15 cellular contexts compared by ENCODE assay signal in the genomic region with DNA sequence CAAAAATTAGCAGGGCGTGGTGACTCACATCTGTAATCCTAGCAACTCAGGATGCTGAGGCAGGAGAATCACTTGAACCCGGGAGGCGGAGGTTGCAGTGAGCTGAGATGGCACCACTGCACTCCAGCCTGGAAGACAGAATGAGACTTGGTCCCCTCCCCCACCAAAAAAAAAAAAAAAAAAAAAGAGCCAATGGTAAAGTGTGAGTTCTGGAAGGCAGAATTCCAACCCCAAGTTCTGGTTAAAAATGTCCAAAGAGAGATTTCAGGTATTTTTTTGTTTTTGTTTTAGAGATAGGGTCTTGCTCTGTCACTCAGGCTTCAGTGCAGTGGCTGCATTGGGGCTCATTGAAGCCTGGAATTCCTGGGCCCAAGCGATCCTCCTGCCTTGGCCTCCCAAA. TPM values are rescaled to one million over a fixed set of nuclear protein-coding genes. Genes with fewer than 3 reads are reported as not detected.
DNase-seq lines count a peak whose midpoint lies in the region; ATAC-seq and TF ChIP-seq lines count a peak whose summit lies in the region.
"Had no signal": no experiment of that assay in that cellular context is flagged by ENCODE, and none has a peak within 500 bp of the region (broad histone marks: within the 10 kb centered on the region; RNA-seq: fewer than 3 reads in every experiment).

No MANE protein-coding gene starts in this region.

- no peaks in the 10 kb centered on the region for H3K27me3 Mint-ChIP-seq in activated naive CD4-positive, alpha-beta T cell treated with anti-CD3 and anti-CD28 coated beads, Interleukin-2, amount 50 U/mL, for 24 hours

- peaks cover 25% of the 10 kb centered on the region for H4K20me1 ChIP-seq in hepatocyte (ENCODE audit: insufficient read depth, poor library complexity, severe bottlenecking)

- peaks cover 59% of the 10 kb centered on the region for H3K4me1 Mint-ChIP-seq in activated naive CD4-positive, alpha-beta T cell treated with anti-CD3 and anti-CD28 coated beads, Interleukin-2, amount 50 U/mL, for 24 hours

- H3K4me3 Mint-ChIP-seq in activated naive CD4-positive, alpha-beta T cell treated with anti-CD3 and anti-CD28 coated beads, Interleukin-2, amount 50 U/mL, for 24 hours = peak overlapping the region; percentile 26

- H3K4me1 ChIP-seq in hepatocyte (ENCODE audit: insufficient read depth) = peaks cover 43% of the 10 kb centered on the region
- peaks cover 54 to 70% (median 65%) of the 10 kb centered on the region in 4 donors for H3K4me1 ChIP-seq in upper lobe of left lung

- H3K9me2 ChIP-seq in hepatocyte (replicated peaks; ENCODE audit: insufficient read depth) = no peaks in the 10 kb centered on the region

- no peaks in the 10 kb centered on the region for H3K27me3 ChIP-seq in hepatocyte
- H3K27me3 ChIP-seq in upper lobe of left lung = no peaks in the 10 kb centered on the region
- H3K27me3 ChIP-seq: pancreas had no signal

- H3K27ac ChIP-seq in VCaP (peak overlapping the region; percentile 97), hepatocyte (peak overlapping the region; percentile 96), upper lobe of left lung (peak overlapping the region in 3 of 4 donors; percentile 90 to 98 (median 97))

- TF ChIP-seq POLR2A in upper lobe of left lung (IDR thresholded peaks at IDR 0.05) = no peak

- TF ChIP-seq CTCF in VCaP (conservative IDR thresholded peaks at IDR 0.05) = no peak
- no peak for TF ChIP-seq CTCF in hepatocyte (IDR thresholded peaks at IDR 0.05; ENCODE audit: poor library complexity)
- TF ChIP-seq CTCF in upper lobe of left lung (IDR thresholded peaks at IDR 0.05) = no peak

- peak overlapping the region; percentile 86 for H3K4me2 ChIP-seq in hepatocyte

- no peaks in the 10 kb centered on the region for H3K9me3 Mint-ChIP-seq in activated naive CD4-positive, alpha-beta T cell treated with anti-CD3 and anti-CD28 coated beads, Interleukin-2, amount 50 U/mL, for 24 hours

- H3K4me3 ChIP-seq in hepatocyte (no peak overlapping the region), upper lobe of left lung (no peak overlapping the region)

- H3K27ac Mint-ChIP-seq in activated naive CD4-positive, alpha-beta T cell treated with anti-CD3 and anti-CD28 coated beads, Interleukin-2, amount 50 U/mL, for 24 hours = peak overlapping the region; percentile 46

- H3K36me3 ChIP-seq in hepatocyte (replicated peaks; ENCODE audit: insufficient read depth, low read depth) (no peaks in the 10 kb centered on the region), upper lobe of left lung (peaks cover 3 to 13% (median 6%) of the 10 kb centered on the region in 4 donors)

- 94% methylated on average over 4 of the region's 4 CpGs for WGBS in hepatocyte (ENCODE audit: low lambda C conversion rate, missing lambda C conversion rate)
- 88 to 92% methylated on average over 4 of the region's 4 CpGs for WGBS in upper lobe of left lung, 2 donors

- peaks cover 67% of the 10 kb centered on the region for H3K79me2 ChIP-seq in hepatocyte

- no peaks in the 10 kb centered on the region for H3K9me3 ChIP-seq in hepatocyte (ENCODE audit: low read depth)
- H3K9me3 ChIP-seq in upper lobe of left lung = no peaks in the 10 kb centered on the region
- H3K9me3 ChIP-seq: pancreas had no signal

- no peak for TF ChIP-seq EP300 in upper lobe of left lung (IDR thresholded peaks at IDR 0.05)

- peaks cover 14% of the 10 kb centered on the region for H3K36me3 Mint-ChIP-seq in activated naive CD4-positive, alpha-beta T cell treated with anti-CD3 and anti-CD28 coated beads, Interleukin-2, amount 50 U/mL, for 24 hours

- no peak for ATAC-seq in upper lobe of left lung (ENCODE audit: low FRiP score in 2 of 2)
- ATAC-seq: left ventricle myocardium superior, pancreas had no signal

- no peak for DNase-seq in activated naive CD4-positive, alpha-beta T cell treated with Interleukin-2 at 50 U/mL for 16 hours
- no peak for DNase-seq in hepatocyte (ENCODE audit: low spot score)
- no peak for DNase-seq in upper lobe of left lung
- no peak for DNase-seq in NCI-H146 treated with DMSO at 0.1 percent for 48 hours (lab: John Stamatoyannopoulos, UW; ENCODE audit: unreplicated experiment)
- DNase-seq in stimulated activated CD4-positive, alpha-beta T cell treated with anti-CD3 and anti-CD28 coated beads, Interleukin-2, amount 100 ng/mL, for 24 hours = no peak
- no peak for DNase-seq in HPDE6-E6E7 (ENCODE audit: extremely low spot score)
- DNase-seq: activated CD4-positive, alpha-beta T cell treated with anti-CD3 and anti-CD28 coated beads for 48 hours; effector CD4-positive, alpha-beta T cell; glutamatergic neuron; left ventricle myocardium superior; NCI-H526; pancreas; stimulated activated CD8-positive, alpha-beta memory T cell treated with anti-CD3 and anti-CD28 coated beads, Interleukin-4, amount 100 ng/mL, for 48 hours had no signal

- no peak overlapping the region for H2AFZ ChIP-seq in hepatocyte

RNA-seq across cellular contexts. Expression of gene SET, which starts 1.6 kb away (rescaled TPM):
- total RNA-seq in hepatocyte (343 and 416 TPM in 2 replicates), upper lobe of left lung (100 to 1,000 TPM in 4 of 6 donors, 10 to 100 TPM in 2; 73.3 to 222 (median 177) TPM)
- 213 and 217 TPM in 2 replicates for polyA plus RNA-seq in hepatocyte

RNA-seq across cellular contexts. Expression of gene PKN3, which starts 14.8 kb away (rescaled TPM):
- 4.0 and 4.5 TPM in 2 replicates for total RNA-seq in hepatocyte
- 3.7 and 9.4 TPM in 2 replicates for polyA plus RNA-seq in hepatocyte
- 10 to 100 TPM in 4 of 6 donors, 1 to 10 TPM in 2; 4.8 to 38.8 (median 14.0) TPM for total RNA-seq in upper lobe of left lung

RNA-seq across cellular contexts. Expression of gene DYNC2I2, which starts 30.8 kb away (rescaled TPM):
- 32.4 and 39.9 TPM in 2 replicates for total RNA-seq in hepatocyte
- 78.7 and 91.8 TPM in 2 replicates for polyA plus RNA-seq in hepatocyte
- total RNA-seq in upper lobe of left lung = 100 to 1,000 TPM in 1 of 6 donors, 10 to 100 TPM in 5; 47.8 to 105 (median 76.8) TPM

RNA-seq across cellular contexts. Expression of gene ZDHHC12, which starts 36.5 kb away (rescaled TPM):
- total RNA-seq in hepatocyte (26.2 and 33.5 TPM in 2 replicates), upper lobe of left lung (10 to 100 TPM; 21.7 to 70.1 (median 50.6) TPM)
- 76.3 and 84.9 TPM in 2 replicates for polyA plus RNA-seq in hepatocyte
